In the genomic region with DNA sequence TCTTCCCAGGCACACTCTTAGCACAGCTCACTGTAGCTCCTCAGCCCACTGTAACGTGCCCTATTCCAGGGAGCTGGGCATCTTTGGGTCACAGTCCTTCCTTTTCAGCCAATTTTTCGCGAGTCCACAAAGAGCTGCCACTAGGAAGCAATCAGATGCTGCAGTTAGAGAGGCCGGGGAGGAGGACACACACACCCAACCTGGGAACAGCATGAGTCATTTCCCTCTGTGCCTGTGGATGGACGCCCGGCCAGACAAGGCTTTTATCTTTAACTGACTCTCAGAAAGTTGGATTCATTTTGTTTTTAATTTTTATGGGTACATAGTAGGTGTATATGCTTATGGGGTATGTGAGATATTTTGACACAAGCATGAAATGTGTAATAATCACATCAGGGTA, we compare ENCODE assay signal across 1 cellular context.
TF ChIP-seq lines count a peak whose summit lies in the region.

No MANE protein-coding gene starts in this region.

TF ChIP-seq in HEK293, 187 proteins besides CTCF, POLR2A, EP300 and RAD21 (continued from another document):
- TF ChIP-seq GFI1B (tag by site-specific recombination; IDR thresholded peaks at IDR 0.05) = no peak
- no peak for TF ChIP-seq ZNF585B (tag by site-specific recombination; IDR thresholded peaks at IDR 0.05)
- TF ChIP-seq ZNF555 (tag by site-specific recombination; conservative IDR thresholded peaks at IDR 0.05) = no peak
- no peak for TF ChIP-seq ZNF214 (tag by site-specific recombination; IDR thresholded peaks at IDR 0.05; ENCODE audit: borderline replicate concordance)
- no peak for TF ChIP-seq GLIS1 (tag by site-specific recombination; IDR thresholded peaks at IDR 0.05)
- no peak for TF ChIP-seq ZNF561 (tag by site-specific recombination; IDR thresholded peaks at IDR 0.05; ENCODE audit: borderline replicate concordance)
- no peak for TF ChIP-seq KLF10 (tag by site-specific recombination; IDR thresholded peaks at IDR 0.05)
- TF ChIP-seq, protein P1, sequence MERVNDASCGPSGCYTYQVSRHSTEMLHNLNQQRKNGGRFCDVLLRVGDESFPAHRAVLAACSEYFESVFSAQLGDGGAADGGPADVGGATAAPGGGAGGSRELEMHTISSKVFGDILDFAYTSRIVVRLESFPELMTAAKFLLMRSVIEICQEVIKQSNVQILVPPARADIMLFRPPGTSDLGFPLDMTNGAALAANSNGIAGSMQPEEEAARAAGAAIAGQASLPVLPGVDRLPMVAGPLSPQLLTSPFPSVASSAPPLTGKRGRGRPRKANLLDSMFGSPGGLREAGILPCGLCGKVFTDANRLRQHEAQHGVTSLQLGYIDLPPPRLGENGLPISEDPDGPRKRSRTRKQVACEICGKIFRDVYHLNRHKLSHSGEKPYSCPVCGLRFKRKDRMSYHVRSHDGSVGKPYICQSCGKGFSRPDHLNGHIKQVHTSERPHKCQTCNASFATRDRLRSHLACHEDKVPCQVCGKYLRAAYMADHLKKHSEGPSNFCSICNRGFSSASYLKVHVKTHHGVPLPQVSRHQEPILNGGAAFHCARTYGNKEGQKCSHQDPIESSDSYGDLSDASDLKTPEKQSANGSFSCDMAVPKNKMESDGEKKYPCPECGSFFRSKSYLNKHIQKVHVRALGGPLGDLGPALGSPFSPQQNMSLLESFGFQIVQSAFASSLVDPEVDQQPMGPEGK (tag by site-specific recombination; IDR thresholded peaks at IDR 0.05) = no peak
